ENCODE assay signal across 28 cellular contexts in the genomic region with DNA sequence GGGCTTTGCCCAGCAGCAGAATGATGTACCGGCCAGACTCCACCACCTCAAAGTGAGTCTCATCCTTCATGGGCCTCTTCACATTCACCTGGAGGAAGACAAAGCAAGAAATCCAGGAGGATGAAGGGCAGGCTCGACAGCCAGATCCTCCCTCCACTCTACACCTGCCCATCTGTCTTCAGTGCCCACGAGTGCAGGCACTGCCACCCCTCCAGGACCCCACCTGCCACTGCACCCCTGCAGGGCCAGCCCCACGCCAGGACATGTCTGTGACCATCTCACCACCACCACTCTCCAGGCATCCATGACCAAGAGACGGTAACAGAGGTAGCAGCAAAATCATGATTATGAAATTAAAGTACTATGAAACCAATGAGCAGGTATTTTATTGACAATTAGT.
"Had no signal": no experiment of that assay in that cellular context is flagged by ENCODE, and none has a peak within 500 bp of the region (broad histone marks: within the 10 kb centered on the region; RNA-seq: fewer than 3 reads in every experiment).

No MANE protein-coding gene starts in this region.

- H3K4me2 ChIP-seq: KMS-11, SK-N-SH had no signal

- DNase-seq: activated CD4-positive, alpha-beta memory T cell treated with anti-CD3 and anti-CD28 coated beads, Interleukin-2, amount 10 ng/mL, durations not matched to agents 7 days and 5 days; activated CD4-positive, alpha-beta T cell treated with anti-CD3 and anti-CD28 coated beads for 36 hours; activated CD4-positive, alpha-beta T cell treated with anti-CD3 and anti-CD28 coated beads, Interleukin-2, amount 50 U/mL, for 1 hour; activated gamma-delta T cell treated with Interleukin-2 at 50 U/mL for 16 hours; activated naive CD4-positive, alpha-beta T cell treated with anti-CD3 and anti-CD28 coated beads, Interleukin-2, amount 10 ng/mL, durations not matched to agents 7 days and 5 days; activated naive CD8-positive, alpha-beta T cell treated with anti-CD3 and anti-CD28 coated beads, Interleukin-2, amount 10 ng/mL, durations not matched to agents 7 days and 5 days; activated T-cell treated with anti-CD3 and anti-CD28 coated beads for 4 hours; activated T-cell treated with anti-CD3 and anti-CD28 coated beads, Interleukin-2, amount 50 U/mL, for 48 hours; NCI-H1092; NCI-H1417 treated with DMSO at 0.1 percent for 48 hours; NCI-H1694; NCI-H2029; NCI-H2107; NCI-H2171 treated with DMSO at 0.1 percent for 48 hours; NCI-H510A treated with DMSO at 0.1 percent for 48 hours; NCI-H69; NK-92 treated with Interleukin-12 subunit alpha and Interleukin-12 subunit beta, amount 100 ng/mL, for 24 hours; OCI-M1; Right ventricle myocardium superior; SJCRH30; SK-N-SH; T-helper 1 cell had no signal

- H3K9ac ChIP-seq: KMS-11, SK-N-SH had no signal

- H3K27me3 ChIP-seq: adrenal gland, breast epithelium, SJCRH30 had no signal

- H3K4me1 ChIP-seq: adrenal gland, breast epithelium, SJCRH30 had no signal

- H3K36me3 ChIP-seq: adrenal gland, breast epithelium, SJCRH30 had no signal

- H3K9me3 ChIP-seq: adrenal gland, breast epithelium, SJCRH30 had no signal

- H3K4me3 ChIP-seq: adrenal gland, breast epithelium, SJCRH30 had no signal

- H3K27ac ChIP-seq: adrenal gland, breast epithelium, KMS-11, SJCRH30, VCaP had no signal

- ATAC-seq: activated CD4-positive, alpha-beta T cell treated with anti-CD3 and anti-CD28 coated beads for 36 hours; activated T-helper 17 cell treated with anti-CD3 and anti-CD28 coated beads, Interleukin-2, amount 50 U/mL, for 72 hours; Panc1 had no signal
